8 cellular contexts compared by ENCODE assay signal in the genomic region with DNA sequence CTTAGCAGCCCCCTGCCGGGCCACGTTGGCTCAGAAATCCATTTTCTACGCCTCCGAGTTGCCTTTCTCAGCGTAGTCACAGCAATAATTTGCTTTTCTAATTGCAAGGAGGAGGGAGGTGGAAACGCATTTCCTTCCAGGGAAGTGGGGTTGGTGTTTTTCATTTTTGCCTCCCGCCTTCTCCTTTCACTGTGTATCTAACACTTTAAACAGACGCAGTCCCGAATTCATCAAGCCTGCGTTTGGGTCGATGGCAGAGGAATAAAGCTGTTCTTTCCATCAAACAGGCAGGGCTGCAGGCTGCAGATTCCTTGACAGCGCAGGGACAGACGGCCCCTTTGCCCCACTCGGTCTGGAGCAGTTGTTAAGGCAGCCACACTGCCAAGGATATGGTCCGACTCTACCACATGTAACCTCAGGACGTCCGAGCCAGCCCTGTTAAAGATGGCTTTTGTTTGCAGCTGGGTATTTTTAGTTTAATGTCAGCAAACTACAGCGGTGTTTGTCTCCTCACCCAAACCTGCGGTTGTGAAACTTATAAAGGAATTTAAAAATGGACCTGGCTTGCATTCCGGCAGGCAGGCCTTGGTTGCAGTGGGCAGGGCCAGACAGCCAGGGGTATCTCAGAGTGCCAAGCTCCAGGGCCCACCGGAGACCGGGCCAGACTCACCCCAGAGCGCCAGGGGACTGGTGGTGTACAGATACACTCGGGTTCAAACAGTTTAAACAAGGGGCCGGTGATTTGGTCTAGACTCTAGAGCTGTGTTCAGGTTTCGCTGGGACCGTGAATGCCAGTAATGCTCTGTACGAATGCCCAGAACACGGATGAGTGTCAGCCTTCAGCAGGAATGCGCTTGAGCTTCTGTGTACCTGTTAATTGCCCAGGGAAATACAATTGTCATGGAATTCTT. TPM values are rescaled to one million over a fixed set of nuclear protein-coding genes. Genes with fewer than 3 reads are reported as not detected.
DNase-seq lines count a peak whose midpoint lies in the region; ATAC-seq and TF ChIP-seq lines count a peak whose summit lies in the region.

No MANE protein-coding gene starts in this region.

- peaks cover 26% of the 10 kb centered on the region for H4K20me1 ChIP-seq in PC-9 (ENCODE audit: insufficient read depth)

- H3K36me3 ChIP-seq in PC-9 (ENCODE audit: low read depth) (no peaks in the 10 kb centered on the region), lower lobe of right lung (no peaks in the 10 kb centered on the region), tibial artery (no peaks in the 10 kb centered on the region)

- DNase-seq in NOMO-1 treated with DMSO at 0.1 percent for 48 hours (lab: John Stamatoyannopoulos, UW; ENCODE audit: unreplicated experiment) (peak; percentile 21), NOMO-1 treated with dmso at 0.1 percent for 144 hours (lab: John Stamatoyannopoulos, UW; ENCODE audit: unreplicated experiment) (no peak), PC-9 (peak; percentile 37 to 51), cerebellum (ENCODE audit: low spot score) (peak; percentile 35), lower lobe of right lung (peak; percentile 49), tibial artery (peak in 1 of 2 donors; percentile 39), CD1c-positive myeloid dendritic cell (ENCODE audit: extremely low spot score) (no peak)

- POLR2A ChIA-PET in PC-9 (lab: Charles Lee; ENCODE audit: unreplicated experiment): interaction anchor here (0.5 to 0.7 kb wide), 5 partner anchors 12 to 338 kb away, joined by 3 to 9 read pairs (median 4); no protein-coding TSS in a partner anchor

- no peaks in the 10 kb centered on the region for H3K9me2 ChIP-seq in PC-9 (ENCODE audit: insufficient read depth)

- peaks cover 26% of the 10 kb centered on the region for H3F3A ChIP-seq in PC-9 (ENCODE audit: insufficient read depth, low read depth)

- H3K4me1 ChIP-seq in PC-9 (replicated peaks; ENCODE audit: insufficient read depth) (peaks cover 60% of the 10 kb centered on the region), lower lobe of right lung (peaks cover 58% of the 10 kb centered on the region), tibial artery (peaks cover 0 to 14% (median 6%) of the 10 kb centered on the region in 4 donors)

- H3K79me2 ChIP-seq in PC-9 (ENCODE audit: low read depth): peaks cover 81% of the 10 kb centered on the region

- H2AFZ ChIP-seq in PC-9: peak overlapping the region; percentile 84

- intact Hi-C loops in PC-9 (cut with micrococcal nuclease; ENCODE audit: unreplicated experiment) (loop anchor here (1.0 to 5.0 kb wide), 2 partner anchors 143 to 418 kb away; no protein-coding TSS in a partner anchor), lower lobe of right lung (cut with DNase I) (no loop called here), tibial artery (cut with DNase I; ENCODE audit: low total_unique reads) (loop anchor here (5.0 kb wide), 3 partner anchors 213 to 1833 kb away; no protein-coding TSS in a partner anchor)

- H3K27me3 ChIP-seq in PC-9 (ENCODE audit: insufficient read depth, low read depth) (no peaks in the 10 kb centered on the region), lower lobe of right lung (ENCODE audit: low read depth) (no peaks in the 10 kb centered on the region), tibial artery (no peaks in the 10 kb centered on the region)

- ATAC-seq in lower lobe of right lung (peak; percentile 18 to 34), HG03378 (IDR thresholded peaks at IDR 0.05; ENCODE audit: unreplicated experiment) (no peak)

- peak overlapping the region; percentile 79 for H3K4me2 ChIP-seq in PC-9

- H3K9me3 ChIP-seq in PC-9 (ENCODE audit: insufficient read depth, low read depth): no peaks in the 10 kb centered on the region
- no peaks in the 10 kb centered on the region for H3K9me3 ChIP-seq in lower lobe of right lung
- no peaks in the 10 kb centered on the region for H3K9me3 ChIP-seq in tibial artery

- no TSS peak for BruUV-seq in PC-9 (replicated peaks; lab: Mats Ljungman, UMichigan)

- no peak for TF ChIP-seq CTCF in PC-9 (conservative IDR thresholded peaks at IDR 0.05)
- no peak for TF ChIP-seq CTCF in lower lobe of right lung (IDR thresholded peaks at IDR 0.05)
- no peak for TF ChIP-seq CTCF in tibial artery (IDR thresholded peaks at IDR 0.05)

- peak overlapping the region; percentile 58 for H3K27ac ChIP-seq in PC-9
- H3K27ac ChIP-seq in lower lobe of right lung: peak overlapping the region; percentile 84
- H3K27ac ChIP-seq in tibial artery: peak overlapping the region; percentile 79 to 81

- H3K4me3 ChIP-seq in PC-9 (peak overlapping the region; percentile 89), lower lobe of right lung (peak overlapping the region; percentile 94), tibial artery (peak overlapping the region; percentile 59 to 72)

- CTCF ChIA-PET in PC-9 (lab: Charles Lee): no interaction called here

RNA-seq across cellular contexts. Expression of a gene that starts 2.2 kb away (rescaled TPM):
- total RNA-seq in PC-9 (2021) (39.9 and 52.2 TPM in 2 replicates), cerebellum (27.9 TPM), lower lobe of right lung (46.2 TPM)

Comparison
In these comparisons a context has a peak if more than half of its experiments do, and no peak if none do; other contexts are left out.
1. DNase-seq: peak in NOMO-1 treated with DMSO at 0.1 percent for 48 hours (single experiment), PC-9 (2 of 2), cerebellum (single experiment) and lower lobe of right lung (single experiment); none in NOMO-1 treated with dmso at 0.1 percent for 144 hours (single experiment) and CD1c-positive myeloid dendritic cell (single experiment).
2. Peak in every context shown above with its lines, with median percentiles within 50 percentile points of each other: H3K27ac ChIP-seq and H3K4me3 ChIP-seq.